11 cellular contexts compared by ENCODE assay signal in genomic region chr9:7094052-7094451, GRCh38.
DNase-seq lines count a peak whose midpoint lies in the region; ATAC-seq, FAIRE-seq and TF ChIP-seq lines count a peak whose summit lies in the region.
"Had no signal": no experiment of that assay in that cellular context is flagged by ENCODE, and none has a peak within 500 bp of the region (broad histone marks: within the 10 kb centered on the region; RNA-seq: fewer than 3 reads in every experiment).

No MANE protein-coding gene starts in this region.

- no peaks in the 10 kb centered on the region for H3K27me3 Mint-ChIP-seq in astrocyte (ENCODE audit: low read depth, unreplicated experiment)
- H3K27me3 Mint-ChIP-seq: activated CD4-positive, alpha-beta T cell treated with anti-CD3 and anti-CD28 coated beads for 36 hours had no signal

- no peak overlapping the region for H3K4me3 Mint-ChIP-seq in astrocyte (ENCODE audit: unreplicated experiment)
- H3K4me3 Mint-ChIP-seq: activated CD4-positive, alpha-beta T cell treated with anti-CD3 and anti-CD28 coated beads for 36 hours had no signal

- H4K20me1 ChIP-seq in astrocyte (ENCODE audit: insufficient read depth, low read length): no peaks in the 10 kb centered on the region

- H3K9me3 Mint-ChIP-seq in astrocyte (ENCODE audit: unreplicated experiment): no peaks in the 10 kb centered on the region

- H3K4me2 ChIP-seq in astrocyte (ENCODE audit: low read length): no peak overlapping the region

- H3K4me3 ChIP-seq in AG04449 (ENCODE audit: low read depth, low read length) (no peak overlapping the region), H7 (ENCODE audit: insufficient read depth, low read depth, low read length) (no peak overlapping the region), astrocyte (ENCODE audit: insufficient read depth, low read depth, low read length) (no peak overlapping the region), kidney epithelial cell (ENCODE audit: low read depth, low read length) (no peak overlapping the region), small intestine (ENCODE audit: low read depth in 1 of 2, low read length in 2 of 2) (no peak overlapping the region), aorta (ENCODE audit: low read length in 2 of 2) (no peak overlapping the region)

- no peak overlapping the region for H3K9ac ChIP-seq in astrocyte (ENCODE audit: low read length)

- FAIRE-seq in astrocyte (lab: Jason Lieb, UNC): peak; percentile 17
- no peak for FAIRE-seq in small intestine (lab: Jason Lieb, UNC)

- no peaks in the 10 kb centered on the region for H3K36me3 Mint-ChIP-seq in astrocyte (ENCODE audit: low read depth, unreplicated experiment)

- H3K27me3 ChIP-seq in H7 (ENCODE audit: control insufficient read depth, insufficient read depth, low read length): no peaks in the 10 kb centered on the region
- no peaks in the 10 kb centered on the region for H3K27me3 ChIP-seq in astrocyte (ENCODE audit: insufficient read depth, low read length)
- no peaks in the 10 kb centered on the region for H3K27me3 ChIP-seq in kidney epithelial cell (ENCODE audit: control insufficient read depth, insufficient read depth, low read length)
- no peaks in the 10 kb centered on the region for H3K27me3 ChIP-seq in small intestine (ENCODE audit: control insufficient read depth in 2 of 2, insufficient read depth in 2 of 2, low read length in 2 of 2)
- no peaks in the 10 kb centered on the region for H3K27me3 ChIP-seq in aorta (ENCODE audit: control insufficient read depth in 1 of 2, insufficient read depth in 2 of 2, low read length in 1 of 2)

- CTCF ChIA-PET in AG04449 (lab: Yijun Ruan, JAX): interaction anchor here (1.3 kb wide), 1 partner anchor 267 kb away, joined by 3 read pairs; no protein-coding TSS in a partner anchor

- H3K36me3 ChIP-seq in H7 (replicated peaks; ENCODE audit: control insufficient read depth, insufficient read depth, low read length): no peaks in the 10 kb centered on the region
- no peaks in the 10 kb centered on the region for H3K36me3 ChIP-seq in astrocyte (ENCODE audit: insufficient read depth, low read length)
- H3K36me3 ChIP-seq in kidney epithelial cell (ENCODE audit: control insufficient read depth, insufficient read depth, low read length): no peaks in the 10 kb centered on the region
- H3K36me3 ChIP-seq in small intestine (ENCODE audit: control insufficient read depth in 2 of 2, insufficient read depth in 2 of 2, low read length in 2 of 2): peaks cover 0 to 10% of the 10 kb centered on the region in 2 donors
- H3K36me3 ChIP-seq in aorta (ENCODE audit: control insufficient read depth in 1 of 2, insufficient read depth in 2 of 2, low read length in 1 of 2): peaks cover 0 to 2% of the 10 kb centered on the region in 2 donors

- DNase-seq in AG04449 (ENCODE audit: low read depth, low spot score) (no peak), H7 (peak; percentile 24), astrocyte (ENCODE audit: low read depth) (no peak), kidney epithelial cell (ENCODE audit: low read depth) (no peak), KBM-7 (no peak), small intestine (no peak), germinal center (ENCODE audit: low spot score) (no peak), aorta (no peak)
- DNase-seq: activated CD4-positive, alpha-beta T cell treated with anti-CD3 and anti-CD28 coated beads for 36 hours; cerebellar nuclear complex; NCI-H2081 treated with DMSO at 0.1 percent for 48 hours had no signal

- intact Hi-C loops in aorta (cut with DNase I): no loop called here

- TF ChIP-seq CTCF in AG04449 (IDR thresholded peaks at IDR 0.05; ENCODE audit: insufficient read depth, low read length, missing control alignments) (peak; percentile 34), astrocyte (IDR thresholded peaks at IDR 0.05; ENCODE audit: insufficient read depth, low read depth, low read length) (peak; percentile 34), kidney epithelial cell (IDR thresholded peaks at IDR 0.05; ENCODE audit: insufficient read depth, low read length, poor library complexity, severe bottlenecking) (peak; percentile 54)

- in situ Hi-C loops in KBM-7 (cut with MboI; ENCODE audit: low pct_unique_long_range_greater_than_20kb, low sequenced_read_pairs): no loop called here

- H2AFZ ChIP-seq in astrocyte (ENCODE audit: low read depth, low read length): no peak overlapping the region

- ATAC-seq in aorta (ENCODE audit: low FRiP score): no peak
- ATAC-seq: activated CD4-positive, alpha-beta T cell treated with anti-CD3 and anti-CD28 coated beads for 36 hours had no signal

- no peaks in the 10 kb centered on the region for H3K4me1 Mint-ChIP-seq in astrocyte (ENCODE audit: low read depth, unreplicated experiment)
- H3K4me1 Mint-ChIP-seq: activated CD4-positive, alpha-beta T cell treated with anti-CD3 and anti-CD28 coated beads for 36 hours had no signal

- no peaks in the 10 kb centered on the region for H3K79me2 ChIP-seq in astrocyte (ENCODE audit: insufficient read depth, low read length)

- no peak overlapping the region for H3K27ac ChIP-seq in astrocyte (ENCODE audit: low read depth, low read length)
- H3K27ac ChIP-seq in small intestine (ENCODE audit: low read depth in 1 of 2, low read length in 1 of 2): no peak overlapping the region
- H3K27ac ChIP-seq in aorta (ENCODE audit: low read depth in 1 of 2, low read length in 2 of 2): no peak overlapping the region

- H3K9me3 ChIP-seq in astrocyte (ENCODE audit: insufficient read depth, low read depth, low read length) (no peaks in the 10 kb centered on the region), small intestine (ENCODE audit: control insufficient read depth, low read depth) (no peaks in the 10 kb centered on the region), aorta (ENCODE audit: control insufficient read depth, low read length) (no peaks in the 10 kb centered on the region)

- POLR2A ChIA-PET in AG04449 (lab: Yijun Ruan, JAX): no interaction called here

- H3K4me1 ChIP-seq in astrocyte (ENCODE audit: insufficient read depth, low read length): no peaks in the 10 kb centered on the region
- H3K4me1 ChIP-seq in small intestine (ENCODE audit: control insufficient read depth in 2 of 2, insufficient read depth in 1 of 2, low read depth in 1 of 2, low read length in 1 of 2): no peaks in the 10 kb centered on the region
- peaks cover 0 to 7% of the 10 kb centered on the region in 2 donors for H3K4me1 ChIP-seq in aorta (ENCODE audit: control insufficient read depth in 1 of 2, insufficient read depth in 2 of 2, low read length in 2 of 2)

- H3K27ac Mint-ChIP-seq in astrocyte (ENCODE audit: unreplicated experiment): no peak overlapping the region
- H3K27ac Mint-ChIP-seq: activated CD4-positive, alpha-beta T cell treated with anti-CD3 and anti-CD28 coated beads for 36 hours had no signal

- 87 to 97% (median 88%) methylated on average over 2 of the region's 2 CpGs for WGBS in small intestine, 3 donors
- WGBS in aorta, 2 donors: 82 to 83% methylated on average over 2 of the region's 2 CpGs
